8 cellular contexts compared by ENCODE assay signal in the genomic region with DNA sequence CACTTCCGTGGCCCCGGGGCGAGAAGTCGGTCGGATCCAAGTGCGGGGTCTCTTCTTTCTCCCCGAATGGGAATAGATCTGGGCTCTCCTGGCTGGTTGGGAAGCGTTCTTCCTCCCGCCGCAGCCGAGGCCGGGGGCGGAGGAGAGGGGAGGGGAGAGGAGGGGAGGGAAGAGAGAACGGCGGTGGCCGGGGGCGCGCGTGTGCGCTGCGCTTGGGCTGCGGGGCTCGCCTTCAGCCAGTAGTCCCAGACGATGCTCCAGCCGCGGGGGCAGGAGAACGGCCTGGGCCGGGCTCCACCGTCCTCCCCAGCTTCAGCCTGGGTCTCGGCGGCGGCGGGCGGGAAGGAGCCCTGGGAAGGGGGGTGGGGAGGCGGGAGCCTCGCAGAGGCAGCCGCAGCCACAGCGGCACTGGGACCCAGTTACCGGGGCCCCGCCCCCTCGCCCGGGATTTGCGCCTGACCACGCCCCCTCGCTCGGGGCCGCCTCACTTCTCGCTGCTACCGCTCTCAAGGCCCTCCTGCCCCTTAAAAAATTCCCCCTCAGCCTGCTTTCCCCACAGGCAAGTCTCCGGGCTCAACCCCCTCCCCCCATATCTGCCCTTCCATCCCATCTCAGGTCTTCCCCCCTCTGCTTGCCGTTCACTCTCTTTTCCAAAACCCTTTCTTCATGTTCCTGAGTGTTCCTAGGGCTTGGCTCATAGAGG. TPM values are rescaled to one million over a fixed set of nuclear protein-coding genes. Genes with fewer than 3 reads are reported as not detected.
A peak's percentile ranks its signal among the peaks of the same experiment; 100 is the strongest.
DNase-seq lines count a peak whose midpoint lies in the region; ATAC-seq, FAIRE-seq and TF ChIP-seq lines count a peak whose summit lies in the region.

A gene (minus strand): TSS at position 421 of the 703 bp plus-strand sequence. CDS start 802 bp downstream, outside the sequence.

- WGBS in ovary, 3 donors, result 17 to 28% (median 23%) methylated on average over 43 to 51 of the region's 51 CpGs

- intact Hi-C loops in Right ventricle myocardium superior (cut with DNase I), result no loop called here
- intact Hi-C loops in ovary (cut with DNase I), result no loop called here

- no peaks in the 10 kb centered on the region for H3K27me3 ChIP-seq in Peyer's patch
- H3K27me3 ChIP-seq in ovary, result no peaks in the 10 kb centered on the region

- H3K27ac ChIP-seq in Peyer's patch, result peak within 1 kb of the TSS in 3 of 4 donors; percentile 52 to 69 (median 65)
- H3K27ac ChIP-seq in ovary, result peak within 1 kb of the TSS; percentile 74 to 78

- H3K4me3 ChIP-seq in Peyer's patch, result peak within 1 kb of the TSS; percentile 43 to 66 (median 58)
- H3K4me3 ChIP-seq in ovary, result peak within 1 kb of the TSS; percentile 57

- TF ChIP-seq POLR2A in Peyer's patch (IDR thresholded peaks at IDR 0.05) (no peak), ovary (IDR thresholded peaks at IDR 0.05) (no peak)

- ATAC-seq in HG02642 (IDR thresholded peaks at IDR 0.05; ENCODE audit: poor library complexity, unreplicated experiment), result peak; percentile 45
- ATAC-seq in Right ventricle myocardium superior (ENCODE audit: poor library complexity), result peak; percentile 96
- no peak for ATAC-seq in HG03571 (IDR thresholded peaks at IDR 0.05; ENCODE audit: unreplicated experiment)

- DNase-seq in Ammon's horn (ENCODE audit: low spot score) (peak; percentile 48), Peyer's patch (peak; percentile 29 to 80 (median 74)), Right ventricle myocardium superior (peak; percentile 84), ovary (peak; percentile 75 to 88 (median 82)), urothelium cell line (ENCODE audit: low spot score) (peak; percentile 85)
- DNase-seq in activated naive CD8-positive, alpha-beta T cell treated with anti-CD3 and anti-CD28 coated beads, Interleukin-2, amount 50 U/mL, for 16 hours (ENCODE audit: low read depth, low spot score), result peak; percentile 1

- H3K4me1 ChIP-seq in Peyer's patch (no peaks in the 10 kb centered on the region), ovary (ENCODE audit: insufficient read depth) (peaks cover 2% of the 10 kb centered on the region)

- H3K36me3 ChIP-seq in Peyer's patch (no peaks in the 10 kb centered on the region), ovary (no peaks in the 10 kb centered on the region)

- no peak for FAIRE-seq in urothelium cell line (lab: Jason Lieb, UNC)

- TF ChIP-seq CTCF in Peyer's patch (IDR thresholded peaks at IDR 0.05), result no peak
- TF ChIP-seq CTCF in ovary (IDR thresholded peaks at IDR 0.05), result no peak

- TF ChIP-seq EP300 in ovary (IDR thresholded peaks at IDR 0.05), result no peak

- H3K9me3 ChIP-seq in Peyer's patch, result no peaks in the 10 kb centered on the region
- no peaks in the 10 kb centered on the region for H3K9me3 ChIP-seq in ovary

RNA-seq across cellular contexts. Expression of the gene that starts here (rescaled TPM):
- total RNA-seq in Peyer's patch, result 1 to 10 TPM in 3 of 4 donors, under 1 TPM in 1; 0.88 to 9.9 (median 4.7) TPM
- 7.5 TPM for total RNA-seq in Right ventricle myocardium superior
- 10 to 100 TPM in 5 of 7 donors, 1 to 10 TPM in 2; 4.3 to 14.7 (median 13.0) TPM for total RNA-seq in ovary
- polyA plus RNA-seq in ovary, result 1 to 10 TPM; 5.3 to 6.3 TPM

Comparison
In these comparisons a context has a peak if more than half of its experiments do, and no peak if none do; other contexts are left out.
1. DNase-seq: peak in every context shown above with its lines; median percentile 85 in urothelium cell line; 84 in Right ventricle myocardium superior; 82 in ovary; 74 in Peyer's patch; 48 in Ammon's horn; 1 in activated naive CD8-positive, alpha-beta T cell treated with anti-CD3 and anti-CD28 coated beads, Interleukin-2, amount 50 U/mL, for 16 hours.